ENCODE assay signal across 33 cellular contexts in genomic region chr4:52317981-52318380, GRCh38.
"Had no signal": no experiment of that assay in that cellular context is flagged by ENCODE, and none has a peak within 500 bp of the region (broad histone marks: within the 10 kb centered on the region; RNA-seq: fewer than 3 reads in every experiment).

No MANE protein-coding gene starts in this region.

- H3K27ac Mint-ChIP-seq: activated CD4-positive, alpha-beta memory T cell treated with anti-CD3 and anti-CD28 coated beads for 36 hours; activated naive CD4-positive, alpha-beta T cell treated with anti-CD3 and anti-CD28 coated beads, Interleukin-2, amount 10 ng/mL, durations not matched to agents 7 days and 5 days; activated naive CD8-positive, alpha-beta T cell treated with anti-CD3 and anti-CD28 coated beads, Interleukin-2, amount 10 ng/mL, durations not matched to agents 7 days and 5 days; activated T-helper 1 cell treated with anti-CD3 and anti-CD28 coated beads, Interleukin-12 subunit alpha, Interleukin-12 subunit beta, Interleukin-2, Interleukin-4 antibody, amounts not matched to agents 30 ng/mL and 10 ng/mL and 1 ng/mL, durations not matched to agents 14 hours and 24 hours and 36 hours; brain; effector memory CD8-positive, alpha-beta T cell; memory B cell; naive thymus-derived CD8-positive, alpha-beta T cell; T-helper 1 cell treated with Interleukin-12 subunit alpha and Interleukin-12 subunit beta and Interleukin-4 antibody, amounts not matched to agents 30 μg/mL and 1 μg/mL, for 36 hours had no signal

- H3K27me3 Mint-ChIP-seq: activated CD4-positive, alpha-beta memory T cell treated with anti-CD3 and anti-CD28 coated beads for 36 hours; activated naive CD4-positive, alpha-beta T cell treated with anti-CD3 and anti-CD28 coated beads, Interleukin-2, amount 10 ng/mL, durations not matched to agents 7 days and 5 days; activated naive CD8-positive, alpha-beta T cell treated with anti-CD3 and anti-CD28 coated beads, Interleukin-2, amount 10 ng/mL, durations not matched to agents 7 days and 5 days; effector memory CD8-positive, alpha-beta T cell had no signal

- ATAC-seq: activated CD4-positive, CD25-positive, alpha-beta regulatory T cell treated with anti-CD3 and anti-CD28 coated beads, Interleukin-2, amount 50 U/mL, for 24 hours; effector memory CD8-positive, alpha-beta T cell; left colon; naive thymus-derived CD8-positive, alpha-beta T cell; pancreas had no signal

- H3K9me3 Mint-ChIP-seq: neural crest cell; T-helper 1 cell treated with Interleukin-12 subunit alpha and Interleukin-12 subunit beta and Interleukin-4 antibody, amounts not matched to agents 30 μg/mL and 1 μg/mL, for 36 hours had no signal

- H3K36me3 Mint-ChIP-seq: activated CD4-positive, alpha-beta memory T cell treated with anti-CD3 and anti-CD28 coated beads for 36 hours; activated naive CD4-positive, alpha-beta T cell treated with anti-CD3 and anti-CD28 coated beads, Interleukin-2, amount 10 ng/mL, durations not matched to agents 7 days and 5 days; activated naive CD8-positive, alpha-beta T cell treated with anti-CD3 and anti-CD28 coated beads, Interleukin-2, amount 10 ng/mL, durations not matched to agents 7 days and 5 days; brain; memory B cell; naive thymus-derived CD8-positive, alpha-beta T cell had no signal

- DNase-seq: activated CD4-positive, alpha-beta memory T cell treated with anti-CD3 and anti-CD28 coated beads for 36 hours; activated CD4-positive, alpha-beta T cell treated with anti-CD3 and anti-CD28 coated beads for 48 hours; activated CD8-positive, alpha-beta memory T cell treated with anti-CD3 and anti-CD28 coated beads, Interleukin-2, amount 50 U/mL, for 4 hours; activated gamma-delta T cell; activated naive CD4-positive, alpha-beta T cell treated with anti-CD3 and anti-CD28 coated beads, Interleukin-2, amount 10 ng/mL, durations not matched to agents 7 days and 5 days; activated naive CD8-positive, alpha-beta T cell treated with anti-CD3 and anti-CD28 coated beads, Interleukin-2, amount 10 ng/mL, durations not matched to agents 7 days and 5 days; activated T-cell treated with anti-CD3 and anti-CD28 coated beads, Interleukin-2, amount 50 U/mL, for 1 hour; caudate nucleus; cortex of kidney; effector memory CD8-positive, alpha-beta T cell; foreskin melanocyte; left colon; midbrain; naive thymus-derived CD8-positive, alpha-beta T cell; nucleus accumbens; pancreas; sigmoid colon; small intestine; stimulated activated CD4-positive, alpha-beta T cell treated with anti-CD3 and anti-CD28 coated beads, Interleukin-2, amount 100 ng/mL, for 24 hours; stimulated activated naive CD4-positive, alpha-beta T cell; T1000; WERI-Rb-1 had no signal

- H3K4me3 Mint-ChIP-seq: activated CD4-positive, alpha-beta memory T cell treated with anti-CD3 and anti-CD28 coated beads for 36 hours; activated naive CD4-positive, alpha-beta T cell treated with anti-CD3 and anti-CD28 coated beads, Interleukin-2, amount 10 ng/mL, durations not matched to agents 7 days and 5 days; activated naive CD8-positive, alpha-beta T cell treated with anti-CD3 and anti-CD28 coated beads, Interleukin-2, amount 10 ng/mL, durations not matched to agents 7 days and 5 days; activated T-helper 1 cell treated with anti-CD3 and anti-CD28 coated beads, Interleukin-12 subunit alpha, Interleukin-12 subunit beta, Interleukin-2, Interleukin-4 antibody, amounts not matched to agents 30 ng/mL and 10 ng/mL and 1 ng/mL, durations not matched to agents 14 hours and 24 hours and 36 hours; brain; effector memory CD8-positive, alpha-beta T cell; memory B cell; naive thymus-derived CD8-positive, alpha-beta T cell; neural crest cell; T-helper 1 cell treated with Interleukin-12 subunit alpha and Interleukin-12 subunit beta and Interleukin-4 antibody, amounts not matched to agents 30 μg/mL and 1 μg/mL, for 36 hours had no signal

- H3K36me3 ChIP-seq: ascending aorta, esophagus muscularis mucosa, pancreas, prostate gland, sigmoid colon, tibial nerve, WERI-Rb-1 had no signal

- H3K4me3 ChIP-seq: ascending aorta, esophagus muscularis mucosa, pancreas, prostate gland, sigmoid colon, tibial nerve had no signal

- H3K27me3 ChIP-seq: ascending aorta, pancreas, sigmoid colon, tibial nerve had no signal

- FAIRE-seq: islet of Langerhans, pancreas, small intestine had no signal

- H3K4me1 Mint-ChIP-seq: activated naive CD4-positive, alpha-beta T cell treated with anti-CD3 and anti-CD28 coated beads, Interleukin-2, amount 10 ng/mL, durations not matched to agents 7 days and 5 days; activated naive CD8-positive, alpha-beta T cell treated with anti-CD3 and anti-CD28 coated beads, Interleukin-2, amount 10 ng/mL, durations not matched to agents 7 days and 5 days; brain; memory B cell; naive thymus-derived CD8-positive, alpha-beta T cell; neural crest cell had no signal
